In the genomic region with DNA sequence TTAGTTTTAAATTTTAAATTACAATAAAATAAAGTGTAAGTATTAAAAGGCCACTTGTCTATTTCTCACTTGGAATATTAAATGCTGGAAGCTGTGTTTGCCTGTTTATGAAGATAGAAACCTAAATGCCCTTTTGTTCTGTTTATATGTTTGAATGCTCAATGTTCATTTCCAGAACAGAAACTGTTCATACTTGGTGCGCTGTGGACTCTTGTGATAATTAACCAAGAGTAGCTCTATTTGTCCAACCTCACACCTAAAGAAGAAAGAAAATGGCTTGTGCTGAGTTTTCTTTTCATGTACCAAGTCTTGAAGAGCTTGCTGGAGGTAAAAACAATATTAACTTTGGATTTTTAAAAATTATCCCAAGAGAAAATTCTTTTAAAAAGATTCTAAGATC, we compare ENCODE assay signal across 1 cellular context.
TF ChIP-seq lines count a peak whose summit lies in the region.

No MANE protein-coding gene starts in this region.

TF ChIP-seq in GM23338, 12 proteins besides CTCF, POLR2A, EP300 and RAD21 (continued from another document):
- TF ChIP-seq ZNF462 (CRISPR knock-in tag; IDR thresholded peaks at IDR 0.05): no peak
- TF ChIP-seq JUNB (IDR thresholded peaks at IDR 0.05; ENCODE audit: unreplicated experiment): no peak
- no peak for TF ChIP-seq ZNF114 (CRISPR knock-in tag; IDR thresholded peaks at IDR 0.05)
- TF ChIP-seq EZH2 (IDR thresholded peaks at IDR 0.05; ENCODE audit: low read depth, unreplicated experiment): no peak
- TF ChIP-seq, protein P1, sequence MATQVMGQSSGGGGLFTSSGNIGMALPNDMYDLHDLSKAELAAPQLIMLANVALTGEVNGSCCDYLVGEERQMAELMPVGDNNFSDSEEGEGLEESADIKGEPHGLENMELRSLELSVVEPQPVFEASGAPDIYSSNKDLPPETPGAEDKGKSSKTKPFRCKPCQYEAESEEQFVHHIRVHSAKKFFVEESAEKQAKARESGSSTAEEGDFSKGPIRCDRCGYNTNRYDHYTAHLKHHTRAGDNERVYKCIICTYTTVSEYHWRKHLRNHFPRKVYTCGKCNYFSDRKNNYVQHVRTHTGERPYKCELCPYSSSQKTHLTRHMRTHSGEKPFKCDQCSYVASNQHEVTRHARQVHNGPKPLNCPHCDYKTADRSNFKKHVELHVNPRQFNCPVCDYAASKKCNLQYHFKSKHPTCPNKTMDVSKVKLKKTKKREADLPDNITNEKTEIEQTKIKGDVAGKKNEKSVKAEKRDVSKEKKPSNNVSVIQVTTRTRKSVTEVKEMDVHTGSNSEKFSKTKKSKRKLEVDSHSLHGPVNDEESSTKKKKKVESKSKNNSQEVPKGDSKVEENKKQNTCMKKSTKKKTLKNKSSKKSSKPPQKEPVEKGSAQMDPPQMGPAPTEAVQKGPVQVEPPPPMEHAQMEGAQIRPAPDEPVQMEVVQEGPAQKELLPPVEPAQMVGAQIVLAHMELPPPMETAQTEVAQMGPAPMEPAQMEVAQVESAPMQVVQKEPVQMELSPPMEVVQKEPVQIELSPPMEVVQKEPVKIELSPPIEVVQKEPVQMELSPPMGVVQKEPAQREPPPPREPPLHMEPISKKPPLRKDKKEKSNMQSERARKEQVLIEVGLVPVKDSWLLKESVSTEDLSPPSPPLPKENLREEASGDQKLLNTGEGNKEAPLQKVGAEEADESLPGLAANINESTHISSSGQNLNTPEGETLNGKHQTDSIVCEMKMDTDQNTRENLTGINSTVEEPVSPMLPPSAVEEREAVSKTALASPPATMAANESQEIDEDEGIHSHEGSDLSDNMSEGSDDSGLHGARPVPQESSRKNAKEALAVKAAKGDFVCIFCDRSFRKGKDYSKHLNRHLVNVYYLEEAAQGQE (IDR thresholded peaks at IDR 0.05; ENCODE audit: unreplicated experiment): no peak
- TF ChIP-seq ETS1 (IDR thresholded peaks at IDR 0.05): no peak
